Comparison of ENCODE assay signal across 8 cellular contexts in the genomic region with DNA sequence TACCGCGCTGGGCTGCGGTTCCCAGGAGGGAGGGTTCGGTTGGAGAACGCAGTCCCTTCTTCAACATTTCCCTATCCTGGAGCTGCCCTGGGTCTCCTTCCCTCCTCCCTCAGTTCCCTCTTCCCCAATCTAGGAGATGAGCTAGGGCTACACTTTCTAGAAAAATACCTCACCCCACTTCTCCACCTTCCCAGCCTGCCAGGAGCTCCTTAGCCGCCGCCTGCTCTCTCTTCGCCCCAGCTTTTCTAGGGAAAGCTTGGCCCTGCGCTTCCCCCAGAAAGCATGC. TPM values are rescaled to one million over a fixed set of nuclear protein-coding genes. Genes with fewer than 3 reads are reported as not detected.
DNase-seq lines count a peak whose midpoint lies in the region; ATAC-seq and TF ChIP-seq lines count a peak whose summit lies in the region.

No MANE protein-coding gene starts in this region.

- H3K9me3 ChIP-seq in neuron (ENCODE audit: low read length): no peaks in the 10 kb centered on the region

- TF ChIP-seq CTCF in BJ (IDR thresholded peaks at IDR 0.05; ENCODE audit: insufficient read depth, low read depth, low read length): no peak
- TF ChIP-seq CTCF in RWPE1 (conservative IDR thresholded peaks at IDR 0.05; ENCODE audit: low read depth): no peak
- no peak for TF ChIP-seq CTCF in epithelial cell of proximal tubule (conservative IDR thresholded peaks at IDR 0.05; ENCODE audit: low read depth, low read length)

- CTCF ChIA-PET in BJ (lab: Yijun Ruan, JAX): interaction anchor here (1.0 to 6.0 kb wide), 9 partner anchors 88 to 1900 kb away, joined by 3 to 30 read pairs (median 4); no protein-coding TSS in a partner anchor
- CTCF ChIA-PET in RWPE1 (lab: Yijun Ruan, JAX): interaction anchor here (0.5 to 0.9 kb wide), 8 partner anchors 19 to 1899 kb away, joined by 3 to 4 read pairs (median 3); no protein-coding TSS in a partner anchor

- no peak for ATAC-seq in GM19452 (IDR thresholded peaks at IDR 0.05; ENCODE audit: unreplicated experiment)

- peak overlapping the region; percentile 95 for H2AFZ ChIP-seq in neuron (ENCODE audit: low read depth, low read length)

- peaks cover 15% of the 10 kb centered on the region for H3K36me3 ChIP-seq in BJ (ENCODE audit: control insufficient read depth, insufficient read depth, low read length)
- H3K36me3 ChIP-seq in neuron (ENCODE audit: insufficient read depth, low read length): no peaks in the 10 kb centered on the region

- POLR2A ChIA-PET in BJ (lab: Charles Lee): no interaction called here
- POLR2A ChIA-PET in RWPE1 (lab: Yijun Ruan, JAX; ENCODE audit: low non-redundant PET): interaction anchor here (0.7 kb wide), 1 partner anchor 1247 kb away, joined by 4 read pairs; no protein-coding TSS in a partner anchor

- H3K4me1 ChIP-seq in neuron (ENCODE audit: insufficient read depth, low read length): peaks cover 24% of the 10 kb centered on the region

- H3K27ac ChIP-seq in RWPE1: peak overlapping the region; percentile 46

- H3K4me3 ChIP-seq in BJ (ENCODE audit: low read depth, low read length): peak overlapping the region; percentile 96
- H3K4me3 ChIP-seq in epithelial cell of proximal tubule (ENCODE audit: low read depth, low read length): peak overlapping the region; percentile 96
- peak overlapping the region; percentile 49 for H3K4me3 ChIP-seq in neuron (ENCODE audit: low read length)

- H3K27me3 ChIP-seq in BJ (ENCODE audit: control insufficient read depth, insufficient read depth, low read length): no peaks in the 10 kb centered on the region
- no peaks in the 10 kb centered on the region for H3K27me3 ChIP-seq in neuron (ENCODE audit: insufficient read depth, low read length)

- DNase-seq in BJ (ENCODE audit: low read depth) (no peak), RWPE1 (ENCODE audit: low spot score) (peak; percentile 15), epithelial cell of proximal tubule (ENCODE audit: low read depth) (no peak), NCI-H1417 (lab: John Stamatoyannopoulos, UW) (no peak), SK-N-DZ (ENCODE audit: low spot score) (no peak), NCI-H1930 (lab: John Stamatoyannopoulos, UW) (no peak)

RNA-seq across cellular contexts. Expression of gene ADAMTS1, which starts 0.5 kb away (rescaled TPM):
- polyA plus RNA-seq in BJ (2011; rRNA removed): 651 and 1,081 TPM in 2 replicates
- polyA minus RNA-seq in BJ (2011; rRNA and poly(A)+ RNA removed): 838 and 1,450 TPM in 2 replicates
- total RNA-seq in epithelial cell of proximal tubule: 38.4 and 55.6 TPM in 2 replicates
- 2.8 and 3.2 TPM in 2 replicates for polyA plus RNA-seq in SK-N-DZ (2014; cell fraction: cytosol; rRNA removed)
- 6.7 and 8.8 TPM in 2 replicates for polyA plus RNA-seq in SK-N-DZ (2014; cell fraction: nucleus; rRNA removed)
